Comparison of ENCODE assay signal across 8 cellular contexts in the genomic region with DNA sequence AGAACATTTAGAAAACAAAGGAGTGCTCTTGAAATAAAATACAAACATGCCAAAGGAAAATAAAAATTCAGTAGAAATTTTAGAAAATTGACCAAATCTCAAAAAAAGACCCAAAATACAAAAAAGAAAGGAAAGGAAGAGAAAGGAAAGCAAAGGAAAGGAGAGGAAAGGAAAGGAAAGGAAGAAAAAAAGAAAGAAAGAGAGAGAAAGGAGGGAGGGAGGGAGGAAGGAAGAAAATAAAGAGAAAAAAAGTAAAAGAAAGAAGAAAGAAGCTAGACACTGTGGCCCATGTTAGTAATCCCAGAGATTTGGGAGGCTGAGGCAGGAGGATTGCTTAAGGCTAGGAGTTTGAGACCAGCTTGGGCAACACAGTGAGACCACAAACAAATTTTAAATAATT.
"Had no signal": no experiment of that assay in that cellular context is flagged by ENCODE, and none has a peak within 500 bp of the region (broad histone marks: within the 10 kb centered on the region; RNA-seq: fewer than 3 reads in every experiment).

No MANE protein-coding gene starts in this region.

- ATAC-seq: GM12878 had no signal

- DNase-seq: GDM1, GF-D8 had no signal

- H3K4me3 ChIP-seq: GM12878 had no signal

- FAIRE-seq: G401.6, GM12878, GM12891, GM12892, GM18507, GM19239 had no signal
